Comparison of ENCODE assay signal across 15 cellular contexts in the genomic region with DNA sequence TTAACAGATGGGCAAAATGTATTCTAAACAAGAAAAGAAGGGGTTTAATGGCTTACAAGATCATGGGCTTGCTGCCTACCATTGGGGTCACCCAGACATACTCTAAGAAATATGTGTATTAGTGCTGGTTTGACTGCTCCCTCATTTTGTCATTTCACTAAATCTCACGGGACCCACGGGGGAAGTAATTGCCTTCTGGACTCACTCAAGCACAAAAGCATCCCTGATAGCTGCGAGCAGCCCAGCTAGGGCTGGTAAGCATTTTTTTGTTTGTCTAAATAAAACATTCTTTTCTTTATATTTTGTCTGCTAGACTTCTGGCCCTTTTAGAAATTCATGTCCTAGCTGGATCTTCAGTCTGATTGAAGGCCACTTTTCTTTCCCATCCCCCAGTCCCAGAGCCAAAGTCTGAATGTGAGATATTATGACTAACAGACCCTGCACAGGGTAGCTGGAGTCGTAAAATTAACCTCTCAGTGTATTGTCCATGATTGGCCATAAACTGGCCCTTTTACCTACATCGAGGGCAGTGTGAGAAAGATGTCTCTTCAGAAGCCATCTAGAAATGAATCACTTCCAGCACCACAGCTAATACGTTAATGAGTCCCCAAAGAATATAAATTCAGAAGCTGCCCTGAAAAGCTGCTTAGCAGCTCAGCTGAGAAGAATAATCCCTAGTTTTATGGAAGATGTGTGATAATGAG. TPM values are rescaled to one million over a fixed set of nuclear protein-coding genes. Genes with fewer than 3 reads are reported as not detected.
DNase-seq lines count a peak whose midpoint lies in the region; ATAC-seq and TF ChIP-seq lines count a peak whose summit lies in the region.
"Had no signal": no experiment of that assay in that cellular context is flagged by ENCODE, and none has a peak within 500 bp of the region (broad histone marks: within the 10 kb centered on the region; RNA-seq: fewer than 3 reads in every experiment).

No MANE protein-coding gene starts in this region.

- ATAC-seq in GM19025 (IDR thresholded peaks at IDR 0.05; ENCODE audit: low read depth, unreplicated experiment) = peak; percentile 75
- peak; percentile 90 for ATAC-seq in HG03354 (IDR thresholded peaks at IDR 0.05; ENCODE audit: poor library complexity, severe bottlenecking, unreplicated experiment)
- ATAC-seq in HG03469 (IDR thresholded peaks at IDR 0.05; ENCODE audit: unreplicated experiment) = no peak
- ATAC-seq: activated CD4-positive, alpha-beta T cell treated with anti-CD3 and anti-CD28 coated beads for 36 hours had no signal

- H3K27me3 Mint-ChIP-seq in glutamatergic neuron (ENCODE audit: unreplicated experiment) = peaks cover 9% of the 10 kb centered on the region

- TF ChIP-seq CTCF in glutamatergic neuron (IDR thresholded peaks at IDR 0.05; ENCODE audit: partially characterized antibody, unreplicated experiment) = no peak

- H3K27ac Mint-ChIP-seq in glutamatergic neuron (ENCODE audit: unreplicated experiment) = peak overlapping the region; percentile 97
- H3K27ac Mint-ChIP-seq: activated CD4-positive, alpha-beta T cell treated with anti-CD3 and anti-CD28 coated beads for 36 hours; activated naive CD8-positive, alpha-beta T cell had no signal

- H3K4me3 Mint-ChIP-seq in glutamatergic neuron (ENCODE audit: unreplicated experiment) = peak overlapping the region; percentile 77
- H3K4me3 Mint-ChIP-seq: activated CD4-positive, alpha-beta T cell treated with anti-CD3 and anti-CD28 coated beads for 36 hours; activated naive CD8-positive, alpha-beta T cell had no signal

- DNase-seq in D341Med (ENCODE audit: low spot score) (peak; percentile 71), glutamatergic neuron (peak; percentile 54), T-helper 9 cell (no peak), kidney glomerular epithelial cell (lab: John Stamatoyannopoulos, UW) (no peak), HuH-7 (ENCODE audit: low spot score) (no peak)
- DNase-seq: activated CD4-positive, alpha-beta T cell treated with anti-CD3 and anti-CD28 coated beads for 36 hours; effector memory CD4-positive, alpha-beta T cell; HCEC 1CT; NCI-H187; SHP77; stimulated activated CD4-positive, alpha-beta T cell treated with anti-CD3 and anti-CD28 coated beads, Interleukin-12 subunit alpha, Interleukin-12 subunit beta, amount 100 ng/mL, for 4 hours had no signal

- H3K9me3 Mint-ChIP-seq in glutamatergic neuron (ENCODE audit: unreplicated experiment) = peaks cover 11% of the 10 kb centered on the region

- peaks cover 12% of the 10 kb centered on the region for H3K36me3 Mint-ChIP-seq in glutamatergic neuron (ENCODE audit: unreplicated experiment)
- H3K36me3 Mint-ChIP-seq: activated naive CD8-positive, alpha-beta T cell had no signal

- H3K4me1 Mint-ChIP-seq in glutamatergic neuron (ENCODE audit: low read depth, unreplicated experiment) = peaks cover 64% of the 10 kb centered on the region
- H3K4me1 Mint-ChIP-seq: activated CD4-positive, alpha-beta T cell treated with anti-CD3 and anti-CD28 coated beads for 36 hours had no signal

RNA-seq across cellular contexts. Expression of a gene that starts 55.4 kb away (rescaled TPM):
- total RNA-seq in glutamatergic neuron (ENCODE audit: unreplicated experiment) = 62.3 TPM

Comparison
In these comparisons a context has a peak if more than half of its experiments do, and no peak if none do; other contexts are left out.
1. DNase-seq: peak in D341Med (single experiment) and glutamatergic neuron (single experiment); none in T-helper 9 cell (single experiment), kidney glomerular epithelial cell (single experiment) and HuH-7 (single experiment).